Comparison of ENCODE assay signal across 18 cellular contexts in genomic region chr6:111771629-111772028, GRCh38.
DNase-seq lines count a peak whose midpoint lies in the region; ATAC-seq, FAIRE-seq and TF ChIP-seq lines count a peak whose summit lies in the region.
"Had no signal": no experiment of that assay in that cellular context is flagged by ENCODE, and none has a peak within 500 bp of the region (broad histone marks: within the 10 kb centered on the region; RNA-seq: fewer than 3 reads in every experiment).

No MANE protein-coding gene starts in this region.

- peaks cover 91% of the 10 kb centered on the region for H3K4me1 Mint-ChIP-seq in activated CD8-positive, alpha-beta T cell treated with anti-CD3 and anti-CD28 coated beads for 36 hours (ENCODE audit: low read depth)
- H3K4me1 Mint-ChIP-seq in memory B cell = peaks cover 21% of the 10 kb centered on the region
- peaks cover 47% of the 10 kb centered on the region for H3K4me1 Mint-ChIP-seq in stimulated activated memory B cell treated with anti-CD40 and anti-IgM and Interleukin-4, amounts not matched to agents 10 μg/mL and 1 μg/mL and 100 μg/mL, for 72 hours

- no peak overlapping the region for H3K4me3 Mint-ChIP-seq in activated CD8-positive, alpha-beta T cell treated with anti-CD3 and anti-CD28 coated beads for 36 hours
- H3K4me3 Mint-ChIP-seq in memory B cell = no peak overlapping the region
- H3K4me3 Mint-ChIP-seq in stimulated activated memory B cell treated with anti-CD40 and anti-IgM and Interleukin-4, amounts not matched to agents 10 μg/mL and 1 μg/mL and 100 μg/mL, for 72 hours = no peak overlapping the region
- H3K4me3 Mint-ChIP-seq: T-helper 1 cell treated with Interleukin-12 subunit alpha and Interleukin-12 subunit beta and Interleukin-4 antibody, amounts not matched to agents 30 μg/mL and 1 μg/mL, for 36 hours had no signal

- H3K4me3 ChIP-seq in left ventricle myocardium inferior (no peak overlapping the region), right cardiac atrium (ENCODE audit: low read length) (no peak overlapping the region)
- H3K4me3 ChIP-seq: BLaER1 treated with 17β-estradiol and CSF1 and Interleukin-3, amounts not matched to agents 10 nM and 100 nM; lung; smooth muscle cell; thoracic aorta had no signal

- CTCF ChIA-PET in activated CD8-positive, alpha-beta T cell treated with anti-CD3 and anti-CD28 coated beads for 36 hours (lab: Charles Lee) = interaction anchor here (0.6 to 1.2 kb wide), 2 partner anchors 19 to 21 kb away, joined by 3 read pairs; no protein-coding TSS in a partner anchor
- CTCF ChIA-PET in RWPE1 (lab: Yijun Ruan, JAX) = no interaction called here

- FAIRE-seq in urothelium cell line (lab: Jason Lieb, UNC) = no peak
- FAIRE-seq: D721Med had no signal

- H3K9me3 ChIP-seq in left ventricle myocardium inferior (replicated peaks) (no peaks in the 10 kb centered on the region), right cardiac atrium (ENCODE audit: control insufficient read depth, low read length) (no peaks in the 10 kb centered on the region)
- H3K9me3 ChIP-seq: thoracic aorta had no signal

- H3K36me3 Mint-ChIP-seq in activated CD8-positive, alpha-beta T cell treated with anti-CD3 and anti-CD28 coated beads for 36 hours (ENCODE audit: low read depth) = peaks cover 74% of the 10 kb centered on the region
- H3K36me3 Mint-ChIP-seq in memory B cell = peaks cover 12% of the 10 kb centered on the region
- H3K36me3 Mint-ChIP-seq in stimulated activated memory B cell treated with anti-CD40 and anti-IgM and Interleukin-4, amounts not matched to agents 10 μg/mL and 1 μg/mL and 100 μg/mL, for 72 hours = peaks cover 31% of the 10 kb centered on the region

- no peak for ATAC-seq in right cardiac atrium
- ATAC-seq in activated CD8-positive, alpha-beta T cell treated with anti-CD3 and anti-CD28 coated beads for 36 hours = no peak
- ATAC-seq in memory B cell (ENCODE audit: low read depth) = no peak
- ATAC-seq in stimulated activated memory B cell treated with anti-CD40 and anti-IgM and Interleukin-4, amounts not matched to agents 10 μg/mL and 1 μg/mL and 100 μg/mL, for 72 hours = no peak

- intact Hi-C loops in left ventricle myocardium inferior (cut with micrococcal nuclease) = no loop called here
- intact Hi-C loops in right cardiac atrium (cut with DNase I) = loop anchor here in 1 of 4 donors (10.0 kb wide), 1 partner anchor 57 kb away; no protein-coding TSS in a partner anchor
- intact Hi-C loops in activated CD8-positive, alpha-beta T cell treated with anti-CD3 and anti-CD28 coated beads for 36 hours (cut with micrococcal nuclease) = no loop called here

- peaks cover 4% of the 10 kb centered on the region for H3K9me3 Mint-ChIP-seq in activated CD8-positive, alpha-beta T cell treated with anti-CD3 and anti-CD28 coated beads for 36 hours
- H3K9me3 Mint-ChIP-seq in memory B cell = no peaks in the 10 kb centered on the region
- H3K9me3 Mint-ChIP-seq in stimulated activated memory B cell treated with anti-CD40 and anti-IgM and Interleukin-4, amounts not matched to agents 10 μg/mL and 1 μg/mL and 100 μg/mL, for 72 hours = no peaks in the 10 kb centered on the region
- H3K9me3 Mint-ChIP-seq: T-helper 1 cell treated with Interleukin-12 subunit alpha and Interleukin-12 subunit beta and Interleukin-4 antibody, amounts not matched to agents 30 μg/mL and 1 μg/mL, for 36 hours had no signal

- POLR2A ChIA-PET in activated CD8-positive, alpha-beta T cell treated with anti-CD3 and anti-CD28 coated beads for 36 hours (lab: Charles Lee) = interaction anchor here (1.6 to 2.1 kb wide), 3 partner anchors 13 to 19 kb away, joined by 4 to 9 read pairs (median 5); no protein-coding TSS in a partner anchor
- POLR2A ChIA-PET in RWPE1 (lab: Yijun Ruan, JAX; ENCODE audit: low non-redundant PET) = no interaction called here

- 96% methylated on average over 5 of the region's 5 CpGs for WGBS in right cardiac atrium

- peaks cover 82% of the 10 kb centered on the region for H3K4me1 ChIP-seq in left ventricle myocardium inferior
- H3K4me1 ChIP-seq in right cardiac atrium (ENCODE audit: control insufficient read depth, insufficient read depth, low read length) = peaks cover 13% of the 10 kb centered on the region

- DNase-seq in left ventricle myocardium inferior = no peak
- DNase-seq in right cardiac atrium = no peak
- DNase-seq in activated CD8-positive, alpha-beta T cell treated with anti-CD3 and anti-CD28 coated beads for 36 hours = no peak
- DNase-seq in memory B cell (ENCODE audit: low spot score in 2 of 2) = no peak
- DNase-seq in RWPE1 (ENCODE audit: low spot score) = no peak
- DNase-seq in NCI-H1417 treated with DMSO at 0.1 percent for 48 hours (lab: John Stamatoyannopoulos, UW) = no peak
- no peak for DNase-seq in urothelium cell line (ENCODE audit: low spot score)
- DNase-seq: activated CD4-positive, alpha-beta T cell treated with anti-CD3 and anti-CD28 coated beads, Interleukin-2, amount 50 U/mL, for 1 hour; NCI-H187 treated with DMSO at 0.1 percent for 48 hours; occipital lobe; retina had no signal

- H3K27me3 ChIP-seq in left ventricle myocardium inferior (ENCODE audit: low read depth) = no peaks in the 10 kb centered on the region
- no peaks in the 10 kb centered on the region for H3K27me3 ChIP-seq in right cardiac atrium (ENCODE audit: control insufficient read depth, insufficient read depth)
- H3K27me3 ChIP-seq: BLaER1 treated with 17β-estradiol and CSF1 and Interleukin-3, amounts not matched to agents 10 nM and 100 nM had no signal

- H3K36me3 ChIP-seq in left ventricle myocardium inferior = no peaks in the 10 kb centered on the region
- H3K36me3 ChIP-seq: thoracic aorta had no signal

- no peaks in the 10 kb centered on the region for H3K27me3 Mint-ChIP-seq in activated CD8-positive, alpha-beta T cell treated with anti-CD3 and anti-CD28 coated beads for 36 hours
- H3K27me3 Mint-ChIP-seq in memory B cell = no peaks in the 10 kb centered on the region
- no peaks in the 10 kb centered on the region for H3K27me3 Mint-ChIP-seq in stimulated activated memory B cell treated with anti-CD40 and anti-IgM and Interleukin-4, amounts not matched to agents 10 μg/mL and 1 μg/mL and 100 μg/mL, for 72 hours

- H3K27ac ChIP-seq in left ventricle myocardium inferior (replicated peaks) = peak overlapping the region; percentile 50
- H3K27ac ChIP-seq in right cardiac atrium (ENCODE audit: low read length) = no peak overlapping the region
- H3K27ac ChIP-seq in RWPE1 = no peak overlapping the region
- H3K27ac ChIP-seq: BLaER1 treated with 17β-estradiol and CSF1 and Interleukin-3, amounts not matched to agents 10 nM and 100 nM; thoracic aorta had no signal

- TF ChIP-seq CTCF in left ventricle myocardium inferior (IDR thresholded peaks at IDR 0.05; ENCODE audit: borderline replicate concordance) (no peak), RWPE1 (conservative IDR thresholded peaks at IDR 0.05; ENCODE audit: low read depth) (no peak)
- TF ChIP-seq CTCF in activated CD8-positive, alpha-beta T cell treated with anti-CD3 and anti-CD28 coated beads for 36 hours (IDR thresholded peaks at IDR 0.05) = no peak

- H3K27ac Mint-ChIP-seq in activated CD8-positive, alpha-beta T cell treated with anti-CD3 and anti-CD28 coated beads for 36 hours = peak overlapping the region; percentile 64
- H3K27ac Mint-ChIP-seq in memory B cell = peak overlapping the region; percentile 1
- H3K27ac Mint-ChIP-seq in stimulated activated memory B cell treated with anti-CD40 and anti-IgM and Interleukin-4, amounts not matched to agents 10 μg/mL and 1 μg/mL and 100 μg/mL, for 72 hours = peak overlapping the region; percentile 94

Comparison
In these comparisons a context has a peak if more than half of its experiments do, and no peak if none do; other contexts are left out.
1. H3K27ac Mint-ChIP-seq: peak in every context shown above with its lines; median percentile 94 in stimulated activated memory B cell treated with anti-CD40 and anti-IgM and Interleukin-4, amounts not matched to agents 10 μg/mL and 1 μg/mL and 100 μg/mL, for 72 hours; 64 in activated CD8-positive, alpha-beta T cell treated with anti-CD3 and anti-CD28 coated beads for 36 hours; 1 in memory B cell.